ENCODE assay signal across 10 cellular contexts in genomic region chr11:128814856-128815705, GRCh38. TPM values are rescaled to one million over a fixed set of nuclear protein-coding genes. Genes with fewer than 3 reads are reported as not detected.
DNase-seq lines count a peak whose midpoint lies in the region; ATAC-seq, FAIRE-seq and TF ChIP-seq lines count a peak whose summit lies in the region.
"Had no signal": no experiment of that assay in that cellular context is flagged by ENCODE, and none has a peak within 500 bp of the region (broad histone marks: within the 10 kb centered on the region; RNA-seq: fewer than 3 reads in every experiment).

No MANE protein-coding gene starts in this region.

- no peaks in the 10 kb centered on the region for H3K9me3 ChIP-seq in heart right ventricle

- no peak for FAIRE-seq in H54 (lab: Jason Lieb, UNC)

- peaks cover 0 to 7% (median 0%) of the 10 kb centered on the region in 9 donors for H3K4me1 ChIP-seq in heart right ventricle

- WGBS in heart right ventricle, 2 donors, result 36% methylated on average over 9 of the region's 9 CpGs

- ATAC-seq in heart right ventricle, result peak; percentile 64 to 96 (median 85)
- no peak for ATAC-seq in GM21717 (IDR thresholded peaks at IDR 0.05; ENCODE audit: unreplicated experiment)

- peak overlapping the region in 1 of 10 donors; percentile 19 for H3K27ac ChIP-seq in heart right ventricle
- H3K27ac ChIP-seq: epithelial cell of prostate had no signal

- peak; percentile 16 for DNase-seq in H54 (ENCODE audit: insufficient read length, low spot score)
- peak; percentile 57 for DNase-seq in SK-MEL-5 (ENCODE audit: low read depth, low spot score)
- DNase-seq in heart right ventricle, result peak; percentile 49 to 80
- peak; percentile 47 for DNase-seq in retina
- DNase-seq in T-helper 2 cell, result no peak
- no peak for DNase-seq in OCI-M2 (lab: John Stamatoyannopoulos, UW; ENCODE audit: unreplicated experiment)
- DNase-seq in T1000 (lab: John Stamatoyannopoulos, UW), result no peak

- H3K4me3 ChIP-seq in heart right ventricle, result no peak overlapping the region

- no peak for TF ChIP-seq POLR2A in H54 (IDR thresholded peaks at IDR 0.05; ENCODE audit: low read depth, low read length)

- no peak for TF ChIP-seq CTCF in heart right ventricle (IDR thresholded peaks at IDR 0.05)

- in situ Hi-C loops in SK-MEL-5 (cut with HindIII; ENCODE audit: low pct_unique_long_range_greater_than_20kb, low sequenced_read_pairs), result no loop called here

- intact Hi-C loops in heart right ventricle (cut with DNase I), result loop anchor here in 1 of 10 donors (5.0 kb wide), 1 partner anchor 33 kb away; no protein-coding TSS in a partner anchor

- no peaks in the 10 kb centered on the region for H3K27me3 ChIP-seq in heart right ventricle

- H3K36me3 ChIP-seq in heart right ventricle, result peaks cover 0 to 64% (median 6%) of the 10 kb centered on the region in 9 donors

RNA-seq across cellular contexts. Expression of gene KCNJ1, which starts 52.0 kb away (rescaled TPM):
- total RNA-seq in SK-MEL-5 (2014; rRNA removed; shearing (Covaris generic)), result not detected in 2 replicates
- polyA plus RNA-seq in SK-MEL-5 (2015; cell fraction: cytosol; rRNA removed), result not detected in 2 replicates
- polyA plus RNA-seq in SK-MEL-5 (2015; cell fraction: nucleus; rRNA removed), result not detected in 2 replicates
- total RNA-seq in heart right ventricle, result under 1 TPM in 3 of 10 donors, not detected in 7; 0.07 to 0.14 (median 0.13) TPM
- polyA plus RNA-seq in heart right ventricle, result under 1 TPM; 0.01 to 0.29 TPM
- total RNA-seq: T-helper 1 cell treated with Interleukin-12 subunit alpha and Interleukin-12 subunit beta and Interleukin-4 antibody, amounts not matched to agents 30 ng/mL and 1 ng/mL, for 36 hours had no signal

Comparison
In these comparisons a context has a peak if more than half of its experiments do, and no peak if none do; other contexts are left out.
1. DNase-seq: peak in H54 (single experiment), SK-MEL-5 (single experiment), heart right ventricle (2 of 2) and retina (single experiment); none in T-helper 2 cell (0 of 5), OCI-M2 (single experiment) and T1000 (single experiment).